8 cellular contexts compared by ENCODE assay signal in the genomic region with DNA sequence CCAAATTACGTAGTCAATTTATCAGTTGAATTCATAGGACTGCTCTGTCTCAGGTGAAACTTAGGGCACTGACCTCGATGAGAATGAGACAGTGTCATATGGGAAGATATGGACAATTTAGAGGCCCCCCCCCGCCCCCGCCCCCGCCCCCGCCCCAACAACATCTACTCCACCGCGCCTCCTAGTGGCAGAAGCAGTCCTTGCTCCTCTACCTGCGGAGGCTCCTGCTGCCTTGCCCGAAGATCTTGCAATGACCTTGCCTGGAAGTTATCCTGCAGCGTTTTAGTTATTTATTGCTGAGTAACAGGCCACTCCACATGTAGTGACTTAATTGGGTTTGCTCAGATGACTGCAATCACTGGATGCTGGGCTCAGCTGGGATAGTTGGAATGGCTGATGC. TPM values are rescaled to one million over a fixed set of nuclear protein-coding genes. Genes with fewer than 3 reads are reported as not detected.
A peak's percentile ranks its signal among the peaks of the same experiment; 100 is the strongest.
DNase-seq lines count a peak whose midpoint lies in the region; ATAC-seq and TF ChIP-seq lines count a peak whose summit lies in the region.

No MANE protein-coding gene starts in this region.

- CTCF ChIA-PET in Calu3 (lab: Charles Lee) = no interaction called here

- peaks cover 0 to 25% (median 15%) of the 10 kb centered on the region in 9 donors for H3K36me3 ChIP-seq in heart right ventricle

- WGBS in heart right ventricle, 2 donors = 17 to 18% methylated on average over 11 of the region's 11 CpGs

- peak; percentile 42 for TF ChIP-seq CTCF in Calu3 (IDR thresholded peaks at IDR 0.05; ENCODE audit: unreplicated experiment)
- peak; percentile 33 to 75 (median 64) for TF ChIP-seq CTCF in heart right ventricle (IDR thresholded peaks at IDR 0.05)

- no peak overlapping the region for H3K27ac Mint-ChIP-seq in Calu3 (ENCODE audit: unreplicated experiment)

- peaks cover 16% of the 10 kb centered on the region for H3K4me1 Mint-ChIP-seq in Calu3 (ENCODE audit: low read depth, unreplicated experiment)

- H3K27me3 Mint-ChIP-seq in Calu3 (ENCODE audit: unreplicated experiment) = no peaks in the 10 kb centered on the region

- no peak overlapping the region for H3K4me3 ChIP-seq in heart right ventricle

- peaks cover 23% of the 10 kb centered on the region for H3K36me3 Mint-ChIP-seq in Calu3 (ENCODE audit: insufficient read depth, unreplicated experiment)

- H3K9me3 Mint-ChIP-seq in Calu3 (ENCODE audit: low read depth, unreplicated experiment) = no peaks in the 10 kb centered on the region

- intact Hi-C loops in Calu3 (cut with micrococcal nuclease; ENCODE audit: unreplicated experiment) = no loop called here
- intact Hi-C loops in heart right ventricle (cut with DNase I) = loop anchor here in 4 of 10 donors (1.0 to 2.0 kb wide), 3 partner anchors 28 to 30 kb away; no protein-coding TSS in a partner anchor

- peak; percentile 36 for DNase-seq in Calu3
- peak; percentile 58 for DNase-seq in NCI-H2227 (lab: John Stamatoyannopoulos, UW; ENCODE audit: unreplicated experiment)
- peak; percentile 42 to 48 for DNase-seq in activated T-helper 1 cell treated with anti-CD3 and anti-CD28 coated beads, Interleukin-2, amount 50 U/mL, for 16 hours (ENCODE audit: low read depth in 1 of 2, low spot score in 1 of 2)
- peak; percentile 63 to 74 for DNase-seq in heart right ventricle
- DNase-seq in stimulated activated CD8-positive, alpha-beta memory T cell treated with anti-CD3 and anti-CD28 coated beads, Interleukin-12 subunit alpha, Interleukin-12 subunit beta, amount 100 ng/mL, for 1 hour (ENCODE audit: low read depth) = peak; percentile 42
- no peak for DNase-seq in COR-L47 (lab: John Stamatoyannopoulos, UW)

- H3K27me3 ChIP-seq in heart right ventricle = no peaks in the 10 kb centered on the region

- peaks cover 0 to 32% (median 20%) of the 10 kb centered on the region in 9 donors for H3K4me1 ChIP-seq in heart right ventricle

- no peaks in the 10 kb centered on the region for H3K9me3 ChIP-seq in heart right ventricle

- ATAC-seq in heart right ventricle = no peak
- no peak for ATAC-seq in HG03571 (IDR thresholded peaks at IDR 0.05; ENCODE audit: unreplicated experiment)
- no peak for ATAC-seq in GM18858 (IDR thresholded peaks at IDR 0.05; ENCODE audit: unreplicated experiment)

- BruUV-seq in Calu3 (replicated peaks; lab: Mats Ljungman, UMichigan) = no TSS peak

- H3K4me3 Mint-ChIP-seq in Calu3 (ENCODE audit: low read depth, unreplicated experiment) = no peak overlapping the region

- peak overlapping the region in 3 of 10 donors; percentile 40 to 56 (median 53) for H3K27ac ChIP-seq in heart right ventricle

RNA-seq across cellular contexts. Expression of a gene that starts 15.1 kb away (rescaled TPM):
- total RNA-seq in Calu3 (2022) (58.8 and 80.0 TPM in 2 replicates), heart right ventricle (100 to 1,000 TPM in 1 of 10 donors, 10 to 100 TPM in 9; 31.8 to 130 (median 53.2) TPM)
- polyA plus RNA-seq in heart right ventricle = 100 to 1,000 TPM in 1 of 2 donors, 10 to 100 TPM in 1; 43.4 to 218 TPM

RNA-seq across cellular contexts. Expression of a gene that starts 51.5 kb away (rescaled TPM):
- total RNA-seq in Calu3 (2022) (7.0 and 7.4 TPM in 2 replicates), heart right ventricle (1 to 10 TPM; 3.3 to 8.0 (median 4.1) TPM)
- polyA plus RNA-seq in heart right ventricle = 10 to 100 TPM in 1 of 2 donors, 1 to 10 TPM in 1; 3.6 to 10.3 TPM
